33 cellular contexts compared by ENCODE assay signal in the genomic region with DNA sequence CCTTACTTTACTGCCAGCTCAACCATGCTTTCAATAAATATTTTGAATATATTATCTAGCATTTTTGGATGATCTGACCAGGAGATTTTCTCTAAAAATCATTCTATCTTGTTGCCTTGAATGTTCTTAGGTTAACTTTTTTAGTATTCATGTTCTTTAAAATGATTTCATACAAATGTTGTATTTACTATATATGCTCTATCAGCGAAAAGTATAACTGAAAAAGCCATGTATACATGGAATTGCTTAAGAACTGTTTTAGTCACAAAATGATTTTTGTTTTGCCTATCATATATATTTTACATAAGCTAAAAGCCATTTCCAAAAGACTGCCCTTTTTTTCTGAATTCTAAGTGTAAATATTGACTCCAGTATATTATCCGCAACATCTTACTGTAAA.
"Had no signal": no experiment of that assay in that cellular context is flagged by ENCODE, and none has a peak within 500 bp of the region (broad histone marks: within the 10 kb centered on the region; RNA-seq: fewer than 3 reads in every experiment).

No MANE protein-coding gene starts in this region.

- DNase-seq: MG63, MM.1S, MV-4-11, NCI-H1048, NCI-H1092, NCI-H1092 treated with DMSO at 0.1 percent for 48 hours, NCI-H1105, NCI-H1105 treated with DMSO at 0.1 percent for 48 hours, NCI-H1417, NCI-H1417 treated with DMSO at 0.1 percent for 48 hours, NCI-H1436, NCI-H1436 treated with DMSO at 0.1 percent for 48 hours, NCI-H146, NCI-H1694, NCI-H1694 treated with DMSO at 0.1 percent for 48 hours, NCI-H187, NCI-H187 treated with DMSO at 0.1 percent for 48 hours, NCI-H1930, NCI-H2029, NCI-H2029 treated with DMSO at 0.1 percent for 48 hours, NCI-H2081, NCI-H2081 treated with DMSO at 0.1 percent for 48 hours, NCI-H2107, NCI-H2171, NCI-H2171 treated with DMSO at 0.1 percent for 48 hours, NCI-H2227 treated with DMSO at 0.1 percent for 48 hours, NCI-H226, NCI-H446, NCI-H446 treated with DMSO at 0.1 percent for 48 hours, NCI-H510A, NCI-H524, NCI-H524 treated with DMSO at 0.1 percent for 48 hours, NCI-H526 had no signal

- H3K4me3 ChIP-seq: MG63 had no signal

- H3K27me3 ChIP-seq: MG63 had no signal

- H3K9me3 ChIP-seq: MG63 had no signal

- H3K36me3 ChIP-seq: MG63 had no signal
